Comparison of ENCODE assay signal across 1 cellular context in genomic region chr1:67060811-67061218, GRCh38.
TF ChIP-seq lines count a peak whose summit lies in the region.

No MANE protein-coding gene starts in this region.

TF ChIP-seq in K562, 482 proteins besides CTCF, POLR2A, EP300 and RAD21 (continued from another document and continues in another):
- TF ChIP-seq ARID1B (IDR thresholded peaks at IDR 0.05) = peak; percentile 35
- peak in 1 of 2 experiments; percentile 94; a peak in 2 of 4 replicates for TF ChIP-seq MAZ (CRISPR knock-in tag; conservative IDR thresholded peaks at IDR 0.05 in 1 of 2, IDR thresholded peaks at IDR 0.05 in 1 of 2)
- no peak for TF ChIP-seq CCAR2 (IDR thresholded peaks at IDR 0.05; ENCODE audit: low read depth, low read length)
- no peak for TF ChIP-seq HNRNPLL (IDR thresholded peaks at IDR 0.05; ENCODE audit: low read depth, low read length, poor library complexity, severe bottlenecking)
- TF ChIP-seq KLF10 (CRISPR knock-in tag; IDR thresholded peaks at IDR 0.05) = no peak
- TF ChIP-seq ZNF644 (tag; IDR thresholded peaks at IDR 0.05; ENCODE audit: low read depth) = peak; percentile 81
- TF ChIP-seq DEAF1 (CRISPR knock-in tag; IDR thresholded peaks at IDR 0.05) = peak; percentile 42; the same call in 1 of the 2 replicates
- peak; percentile 56; the same call in 1 of the 2 replicates for TF ChIP-seq ELK3 (CRISPR knock-in tag; IDR thresholded peaks at IDR 0.05)
- peak; percentile 88 for TF ChIP-seq NFXL1 (CRISPR knock-in tag; IDR thresholded peaks at IDR 0.05)
- TF ChIP-seq REST (CRISPR knock-in tag; IDR thresholded peaks at IDR 0.05; ENCODE audit: low read depth) = 0 out of 2 replicates have a peak, but pooled peaks have one; percentile 51
- peak in 1 of 2 experiments; percentile 82; a peak in 2 of 4 replicates for TF ChIP-seq TEAD1 (CRISPR knock-in tag; IDR thresholded peaks at IDR 0.05)
- TF ChIP-seq ZNF76 (CRISPR knock-in tag; IDR thresholded peaks at IDR 0.05; ENCODE audit: borderline replicate concordance) = peak; percentile 70; the same call in 1 of the 2 replicates
- no peak for TF ChIP-seq ZNF436 (CRISPR knock-in tag; IDR thresholded peaks at IDR 0.05)
- TF ChIP-seq RB1 (IDR thresholded peaks at IDR 0.05; ENCODE audit: low read depth) = no peak
- TF ChIP-seq CREB3 (tag; conservative IDR thresholded peaks at IDR 0.05; ENCODE audit: low read depth) = 0 out of 2 replicates have a peak, but pooled peaks have one; percentile 71
- TF ChIP-seq PRMT5 (CRISPR knock-in tag; IDR thresholded peaks at IDR 0.05) = no peak
- peak; percentile 96 for TF ChIP-seq DMBX1 (CRISPR knock-in tag; IDR thresholded peaks at IDR 0.05; ENCODE audit: borderline replicate concordance)
- TF ChIP-seq KLF6 (CRISPR knock-in tag; IDR thresholded peaks at IDR 0.05; ENCODE audit: borderline replicate concordance) = peak; percentile 93
- no peak for TF ChIP-seq EP400 (IDR thresholded peaks at IDR 0.05)
- TF ChIP-seq ZNF584 (CRISPR knock-in tag; IDR thresholded peaks at IDR 0.05; ENCODE audit: low read depth) = peak; percentile 77
- TF ChIP-seq CREBBP (IDR thresholded peaks at IDR 0.05; ENCODE audit: low read depth, low read length) = no peak
- TF ChIP-seq ILK (tag; IDR thresholded peaks at IDR 0.05; ENCODE audit: borderline replicate concordance, low read depth) = peak; percentile 84
- TF ChIP-seq THRB (CRISPR knock-in tag; conservative IDR thresholded peaks at IDR 0.05) = peak; percentile 62; the same call in 1 of the 2 replicates
- no peak for TF ChIP-seq JUNB (CRISPR knock-in tag; conservative IDR thresholded peaks at IDR 0.05)
- peak; percentile 92; the same call in 1 of the 2 replicates for TF ChIP-seq FOXO4 (CRISPR knock-in tag; IDR thresholded peaks at IDR 0.05)
- no peak for TF ChIP-seq NR2C1 (IDR thresholded peaks at IDR 0.05)
- TF ChIP-seq NR2C1 (tag; IDR thresholded peaks at IDR 0.05) = peak; percentile 88
- TF ChIP-seq BDP1 (IDR thresholded peaks at IDR 0.05; ENCODE audit: insufficient read depth, insufficient read length) = no peak
- no peak for TF ChIP-seq STAG1 (CRISPR knock-in tag; IDR thresholded peaks at IDR 0.05; ENCODE audit: borderline replicate concordance)
- peak; percentile 87 for TF ChIP-seq ZSCAN32 (CRISPR knock-in tag; IDR thresholded peaks at IDR 0.05)
- peak; percentile 82; the same call in 1 of the 2 replicates for TF ChIP-seq BACH1 (tag; IDR thresholded peaks at IDR 0.05)
- TF ChIP-seq RBFOX2 (IDR thresholded peaks at IDR 0.05; ENCODE audit: low read depth, low read length) = no peak
- TF ChIP-seq ZNF766 (CRISPR knock-in tag; conservative IDR thresholded peaks at IDR 0.05) = peak; percentile 79
- TF ChIP-seq NBN (IDR thresholded peaks at IDR 0.05; ENCODE audit: low read depth) = no peak
- TF ChIP-seq ZNF449 (CRISPR knock-in tag; IDR thresholded peaks at IDR 0.05) = 0 out of 2 replicates have a peak, but pooled peaks have one; percentile 63
- TF ChIP-seq ZNF239 (CRISPR knock-in tag; IDR thresholded peaks at IDR 0.05) = peak; percentile 83
- no peak for TF ChIP-seq ZNF740 (CRISPR knock-in tag; IDR thresholded peaks at IDR 0.05)
- peak in 1 of 2 experiments; percentile 80; a peak in 1 of 4 replicates for TF ChIP-seq ZNF740 (tag; IDR thresholded peaks at IDR 0.05)
- TF ChIP-seq GATAD2B (IDR thresholded peaks at IDR 0.05; ENCODE audit: borderline replicate concordance) = no peak
- TF ChIP-seq SP1 (CRISPR knock-in tag; IDR thresholded peaks at IDR 0.05) = no peak
- TF ChIP-seq SP2 (IDR thresholded peaks at IDR 0.05; ENCODE audit: extremely low read depth, low read depth, low read length, poor library complexity, severe bottlenecking) = no peak
- peak; percentile 52; the same call in 1 of the 2 replicates for TF ChIP-seq ZNF134 (CRISPR knock-in tag; conservative IDR thresholded peaks at IDR 0.05)
- 0 out of 2 replicates have a peak, but pooled peaks have one; percentile 77 for TF ChIP-seq ELF4 (CRISPR knock-in tag; IDR thresholded peaks at IDR 0.05)
- TF ChIP-seq ZBTB34 (CRISPR knock-in tag; IDR thresholded peaks at IDR 0.05) = peak; percentile 87
- no peak for TF ChIP-seq SETDB1 (IDR thresholded peaks at IDR 0.05; ENCODE audit: low read length)
- no peak for TF ChIP-seq NCOA6 (IDR thresholded peaks at IDR 0.05)
- peak; percentile 46; the same call in 1 of the 2 replicates for TF ChIP-seq NR4A1 (CRISPR knock-in tag; IDR thresholded peaks at IDR 0.05)
- TF ChIP-seq NR4A1 (tag; IDR thresholded peaks at IDR 0.05) = peak; percentile 88; the same call in 1 of the 2 replicates
- TF ChIP-seq ATF1 (CRISPR knock-in tag; IDR thresholded peaks at IDR 0.05) = no peak
- TF ChIP-seq ATF1 (tag; IDR thresholded peaks at IDR 0.05) = no peak
- TF ChIP-seq MCM5 (IDR thresholded peaks at IDR 0.05; ENCODE audit: low read depth) = no peak
- TF ChIP-seq ZNF668 (CRISPR knock-in tag; IDR thresholded peaks at IDR 0.05) = peak; percentile 81; the same call in 1 of the 2 replicates
- TF ChIP-seq ZNF444 (CRISPR knock-in tag; IDR thresholded peaks at IDR 0.05) = peak; percentile 91; the same call in 1 of the 2 replicates
